ENCODE assay signal across 19 cellular contexts in genomic region chr1:229757226-229757625, GRCh38.
"Had no signal": no experiment of that assay in that cellular context is flagged by ENCODE, and none has a peak within 500 bp of the region (broad histone marks: within the 10 kb centered on the region; RNA-seq: fewer than 3 reads in every experiment).

No MANE protein-coding gene starts in this region.

- H3K27ac ChIP-seq: colonic mucosa, heart left ventricle, pancreas, sigmoid colon, thoracic aorta had no signal

- H3K27me3 Mint-ChIP-seq: activated naive CD8-positive, alpha-beta T cell had no signal

- H3K36me3 ChIP-seq: colonic mucosa, heart left ventricle, pancreas, sigmoid colon, thoracic aorta had no signal

- H3K27me3 ChIP-seq: colonic mucosa, heart left ventricle, pancreas, sigmoid colon had no signal

- H3K4me1 ChIP-seq: colonic mucosa, pancreas, sigmoid colon had no signal

- H3K9me3 Mint-ChIP-seq: activated B cell treated with CpG ODN at 0.5 μM for 24 hours had no signal

- DNase-seq: activated B cell treated with CpG ODN at 0.5 μM for 24 hours; activated CD4-positive, alpha-beta T cell treated with anti-CD3 and anti-CD28 coated beads for 48 hours; activated gamma-delta T cell treated with Interleukin-2 at 50 U/mL for 16 hours; amniotic stem cell; central memory CD4-positive, alpha-beta T cell; colonic mucosa; effector CD8-positive, alpha-beta T cell; foreskin melanocyte; heart left ventricle; naive thymus-derived CD8-positive, alpha-beta T cell; pancreas; sigmoid colon; stimulated activated CD4-positive, alpha-beta T cell treated with anti-CD3 and anti-CD28 coated beads, Interleukin-12 subunit alpha, Interleukin-12 subunit beta, amount 100 ng/mL, for 4 hours; stimulated activated CD4-positive, alpha-beta T cell treated with anti-CD3 and anti-CD28 coated beads, Interleukin-2, amount 100 ng/mL, for 24 hours; T-helper 17 cell had no signal

- H3K27ac Mint-ChIP-seq: activated B cell treated with CpG ODN at 0.5 μM for 24 hours; activated naive CD8-positive, alpha-beta T cell; brain; naive thymus-derived CD8-positive, alpha-beta T cell; T-helper 17 cell had no signal

- H3K36me3 Mint-ChIP-seq: brain had no signal

- ATAC-seq: heart left ventricle; naive thymus-derived CD8-positive, alpha-beta T cell; pancreas; T-helper 17 cell had no signal

- H3K4me3 ChIP-seq: colonic mucosa, heart left ventricle, lung, pancreas, sigmoid colon, thoracic aorta had no signal

- H3K4me3 Mint-ChIP-seq: activated B cell treated with CpG ODN at 0.5 μM for 24 hours; activated naive CD8-positive, alpha-beta T cell; brain; naive thymus-derived CD8-positive, alpha-beta T cell; T-helper 17 cell had no signal

- H3K9me3 ChIP-seq: colonic mucosa, pancreas, thoracic aorta had no signal
